In genomic region chr10:69936091-69936490, GRCh38 we compare ENCODE assay signal across 12 cellular contexts.
DNase-seq lines count a peak whose midpoint lies in the region; ATAC-seq, FAIRE-seq and TF ChIP-seq lines count a peak whose summit lies in the region.
"Had no signal": no experiment of that assay in that cellular context is flagged by ENCODE, and none has a peak within 500 bp of the region (broad histone marks: within the 10 kb centered on the region; RNA-seq: fewer than 3 reads in every experiment).

No MANE protein-coding gene starts in this region.

- H3K4me2 ChIP-seq in neural progenitor cell, result no peak overlapping the region

- no peak overlapping the region for H3K4me3 Mint-ChIP-seq in activated CD4-positive, alpha-beta memory T cell treated with anti-CD3 and anti-CD28 coated beads, Interleukin-2, amount 10 ng/mL, durations not matched to agents 7 days and 5 days
- H3K4me3 Mint-ChIP-seq in neural progenitor cell, result no peak overlapping the region

- H3K36me3 Mint-ChIP-seq in activated CD4-positive, alpha-beta memory T cell treated with anti-CD3 and anti-CD28 coated beads, Interleukin-2, amount 10 ng/mL, durations not matched to agents 7 days and 5 days (ENCODE audit: low read depth), result no peaks in the 10 kb centered on the region
- no peaks in the 10 kb centered on the region for H3K36me3 Mint-ChIP-seq in neural progenitor cell

- no peaks in the 10 kb centered on the region for H3K36me3 ChIP-seq in neural progenitor cell
- H3K36me3 ChIP-seq: suprapubic skin had no signal

- H3K27me3 ChIP-seq in neural progenitor cell, result no peaks in the 10 kb centered on the region
- H3K27me3 ChIP-seq: suprapubic skin had no signal

- H3F3A ChIP-seq in neural progenitor cell (ENCODE audit: low read depth), result no peaks in the 10 kb centered on the region

- peak; percentile 46 for TF ChIP-seq CTCF in neural progenitor cell (IDR thresholded peaks at IDR 0.05)

- H4K20me1 ChIP-seq in neural progenitor cell (ENCODE audit: low read depth), result no peaks in the 10 kb centered on the region

- no peaks in the 10 kb centered on the region for H3K79me2 ChIP-seq in neural progenitor cell (ENCODE audit: low read depth)

- no peak for ATAC-seq in GM18519 (IDR thresholded peaks at IDR 0.05; ENCODE audit: low FRiP score, unreplicated experiment)

- DNase-seq in DMS 273 (lab: John Stamatoyannopoulos, UW; ENCODE audit: unreplicated experiment) (peak; percentile 37), DMS 273 treated with DMSO at 0.1 percent for 48 hours (lab: John Stamatoyannopoulos, UW) (no peak), HTR-8/SVneo (ENCODE audit: insufficient read length, low spot score) (peak; percentile 29), neural progenitor cell (ENCODE audit: low spot score) (peak; percentile 40), epidermal melanocyte (ENCODE audit: insufficient read length, low spot score) (no peak)
- DNase-seq in activated CD4-positive, alpha-beta memory T cell treated with anti-CD3 and anti-CD28 coated beads, Interleukin-2, amount 10 ng/mL, durations not matched to agents 7 days and 5 days, result peak; percentile 19
- DNase-seq in NK-92 treated with Interleukin-12 subunit alpha and Interleukin-12 subunit beta, amount 100 ng/mL, for 24 hours (lab: John Stamatoyannopoulos, UW), result no peak

- no peak overlapping the region for H3K4me3 ChIP-seq in neural progenitor cell
- H3K4me3 ChIP-seq: suprapubic skin had no signal

- H3K4me1 ChIP-seq in neural progenitor cell, result no peaks in the 10 kb centered on the region
- H3K4me1 ChIP-seq: suprapubic skin had no signal

- H2AFZ ChIP-seq in neural progenitor cell (replicated peaks), result no peak overlapping the region

- no peak overlapping the region for H3K27ac Mint-ChIP-seq in activated CD4-positive, alpha-beta memory T cell treated with anti-CD3 and anti-CD28 coated beads, Interleukin-2, amount 10 ng/mL, durations not matched to agents 7 days and 5 days
- H3K27ac Mint-ChIP-seq in neural progenitor cell, result no peak overlapping the region

- no peaks in the 10 kb centered on the region for H3K4me1 Mint-ChIP-seq in activated CD4-positive, alpha-beta memory T cell treated with anti-CD3 and anti-CD28 coated beads, Interleukin-2, amount 10 ng/mL, durations not matched to agents 7 days and 5 days
- H3K4me1 Mint-ChIP-seq in neural progenitor cell, result no peaks in the 10 kb centered on the region

- CTCF ChIA-PET in activated CD4-positive, alpha-beta memory T cell treated with anti-CD3 and anti-CD28 coated beads, Interleukin-2, amount 10 ng/mL, durations not matched to agents 7 days and 5 days (lab: Charles Lee), result no interaction called here

- no peak for FAIRE-seq in HTR-8/SVneo (lab: Jason Lieb, UNC)
- FAIRE-seq: GM18507 had no signal

- no peaks in the 10 kb centered on the region for H3K9me3 ChIP-seq in neural progenitor cell (ENCODE audit: low read depth)
- H3K9me3 ChIP-seq: suprapubic skin had no signal

- peaks cover 3% of the 10 kb centered on the region for H3K27me3 Mint-ChIP-seq in activated CD4-positive, alpha-beta memory T cell treated with anti-CD3 and anti-CD28 coated beads, Interleukin-2, amount 10 ng/mL, durations not matched to agents 7 days and 5 days
- peaks cover 3% of the 10 kb centered on the region for H3K27me3 Mint-ChIP-seq in neural progenitor cell (ENCODE audit: insufficient read depth, low read depth)

- H3K27ac ChIP-seq in neural progenitor cell, result no peak overlapping the region
- H3K27ac ChIP-seq: 22Rv1, suprapubic skin, VCaP had no signal

- H3K9ac ChIP-seq in neural progenitor cell, result no peak overlapping the region

- no peaks in the 10 kb centered on the region for H3K9me3 Mint-ChIP-seq in activated CD4-positive, alpha-beta memory T cell treated with anti-CD3 and anti-CD28 coated beads, Interleukin-2, amount 10 ng/mL, durations not matched to agents 7 days and 5 days
- no peaks in the 10 kb centered on the region for H3K9me3 Mint-ChIP-seq in neural progenitor cell

- POLR2A ChIA-PET in activated CD4-positive, alpha-beta memory T cell treated with anti-CD3 and anti-CD28 coated beads, Interleukin-2, amount 10 ng/mL, durations not matched to agents 7 days and 5 days (lab: Charles Lee), result no interaction called here

Comparison
In these comparisons a context has a peak if more than half of its experiments do, and no peak if none do; other contexts are left out.
1. DNase-seq: peak in DMS 273 (single experiment), HTR-8/SVneo (single experiment), activated CD4-positive, alpha-beta memory T cell treated with anti-CD3 and anti-CD28 coated beads, Interleukin-2, amount 10 ng/mL, durations not matched to agents 7 days and 5 days (single experiment) and neural progenitor cell (single experiment); none in DMS 273 treated with DMSO at 0.1 percent for 48 hours (single experiment), NK-92 treated with Interleukin-12 subunit alpha and Interleukin-12 subunit beta, amount 100 ng/mL, for 24 hours (single experiment) and epidermal melanocyte (single experiment).